14 cellular contexts compared by ENCODE assay signal in genomic region chr5:162055095-162055494, GRCh38. TPM values are rescaled to one million over a fixed set of nuclear protein-coding genes. Genes with fewer than 3 reads are reported as not detected.
"Had no signal": no experiment of that assay in that cellular context is flagged by ENCODE, and none has a peak within 500 bp of the region (broad histone marks: within the 10 kb centered on the region; RNA-seq: fewer than 3 reads in every experiment).

No MANE protein-coding gene starts in this region.

RNA-seq across cellular contexts. Expression of gene GABRG2, which starts 12.5 kb away (rescaled TPM):
- total RNA-seq: activated naive CD4-positive, alpha-beta T cell treated with anti-CD3 and anti-CD28 coated beads, Interleukin-2, amount 50 U/mL, for 72 hours; activated naive CD8-positive, alpha-beta T cell treated with anti-CD3 and anti-CD28 coated beads for 36 hours; activated naive CD8-positive, alpha-beta T cell treated with anti-CD3 and anti-CD28 coated beads, Interleukin-2, amount 10 ng/mL, durations not matched to agents 7 days and 5 days; activated T-cell treated with anti-CD3 and anti-CD28 coated beads, Interleukin-2, amount 50 U/mL, for 72 hours; activated T-helper 1 cell treated with anti-CD3 and anti-CD28 coated beads, Interleukin-12 subunit alpha, Interleukin-12 subunit beta, Interleukin-2, Interleukin-4 antibody, amounts not matched to agents 30 ng/mL and 10 ng/mL and 1 ng/mL, durations not matched to agents 14 hours and 24 hours and 36 hours; activated T-helper 17 cell treated with anti-CD3 and anti-CD28 coated beads, Interleukin-2, amount 50 U/mL, for 72 hours; aorta; ascending aorta; astrocyte; breast epithelium; bronchial epithelial cell; cardiac muscle cell; cardiac septum; chondrocyte had no signal
- polyA plus RNA-seq: aorta had no signal
